In the genomic region with DNA sequence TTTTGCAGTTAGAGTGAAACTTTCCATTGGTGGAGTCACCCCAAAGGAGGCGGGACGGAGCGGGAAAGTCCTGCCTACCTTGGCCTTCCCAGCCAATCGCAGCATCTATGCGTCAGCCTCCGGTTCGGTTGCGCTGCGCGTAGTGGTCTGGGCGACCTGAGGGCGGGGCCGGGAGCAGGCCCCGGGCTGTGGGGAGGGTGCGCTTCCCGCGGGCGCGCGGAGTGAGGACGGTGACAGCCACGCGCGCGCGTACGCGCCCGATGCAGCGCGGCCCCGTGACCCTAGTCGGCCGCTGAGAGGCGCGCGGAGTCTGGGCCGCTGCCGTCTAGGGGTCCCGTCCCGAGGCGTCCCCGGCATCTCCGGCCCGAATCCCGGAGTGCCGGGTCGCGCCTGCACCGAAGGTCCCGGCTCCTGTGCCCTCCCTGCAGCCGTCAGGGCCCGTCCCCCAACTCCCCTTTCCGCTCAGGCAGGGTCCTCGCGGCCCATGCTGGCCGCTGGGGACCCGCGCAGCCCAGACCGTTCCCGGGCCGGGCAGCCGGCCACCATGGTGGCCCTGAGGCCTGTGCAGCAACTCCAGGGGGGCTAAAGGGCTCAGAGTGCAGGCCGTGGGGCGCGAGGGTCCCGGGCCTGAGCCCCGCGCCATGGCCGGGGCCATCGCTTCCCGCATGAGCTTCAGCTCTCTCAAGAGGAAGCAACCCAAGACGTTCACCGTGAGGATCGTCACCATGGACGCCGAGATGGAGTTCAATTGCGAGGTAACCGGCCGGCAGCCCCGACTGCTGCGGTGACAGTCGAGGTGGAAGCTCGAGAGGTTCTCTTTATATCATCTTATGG, we compare ENCODE assay signal across 8 cellular contexts. TPM values are rescaled to one million over a fixed set of nuclear protein-coding genes. Genes with fewer than 3 reads are reported as not detected.
DNase-seq lines count a peak whose midpoint lies in the region; ATAC-seq and TF ChIP-seq lines count a peak whose summit lies in the region.

A gene (plus strand): TSS at position 276 of the 834 bp plus-strand sequence. CDS start 366 bp downstream, at position 642.

- H3K36me3 Mint-ChIP-seq in activated T-helper 17 cell treated with anti-CD3 and anti-CD28 coated beads, Interleukin-2, amount 50 U/mL, for 72 hours (ENCODE audit: low read depth): no peaks in the 10 kb centered on the region
- H3K36me3 Mint-ChIP-seq in naive thymus-derived CD4-positive, alpha-beta T cell: peaks cover 0 to 14% (median 4%) of the 10 kb centered on the region in 5 donors
- peaks cover 4% of the 10 kb centered on the region in 2 donors for H3K36me3 Mint-ChIP-seq in stimulated activated naive B cell treated with anti-CD40 and anti-IgM and Interleukin-4, amounts not matched to agents 10 μg/mL and 1 μg/mL and 100 μg/mL, for 72 hours

- no peaks in the 10 kb centered on the region for H3K27me3 ChIP-seq in naive thymus-derived CD4-positive, alpha-beta T cell (ENCODE audit: control insufficient read depth in 2 of 2, insufficient read depth in 2 of 2, low read length in 2 of 2)

- no peaks in the 10 kb centered on the region for H3K27me3 Mint-ChIP-seq in activated T-helper 17 cell treated with anti-CD3 and anti-CD28 coated beads, Interleukin-2, amount 50 U/mL, for 72 hours
- no peaks in the 10 kb centered on the region for H3K27me3 Mint-ChIP-seq in naive thymus-derived CD4-positive, alpha-beta T cell
- H3K27me3 Mint-ChIP-seq in stimulated activated naive B cell treated with anti-CD40 and anti-IgM and Interleukin-4, amounts not matched to agents 10 μg/mL and 1 μg/mL and 100 μg/mL, for 72 hours: no peaks in the 10 kb centered on the region

- TF ChIP-seq CTCF in LNCAP (IDR thresholded peaks at IDR 0.05) (peak; percentile 7; the same call in 1 of the 2 replicates), RWPE1 (conservative IDR thresholded peaks at IDR 0.05; ENCODE audit: low read depth) (no peak)

- peak within 1 kb of the TSS; percentile 83 for H3K27ac ChIP-seq in RWPE1
- H3K27ac ChIP-seq in naive thymus-derived CD4-positive, alpha-beta T cell (ENCODE audit: low read depth, low read length): peak within 1 kb of the TSS; percentile 91

- POLR2A ChIA-PET in RWPE1 (lab: Yijun Ruan, JAX; ENCODE audit: low non-redundant PET): interaction anchor here (0.6 to 0.9 kb wide), 2 partner anchors 12 to 389 kb away, joined by 3 read pairs; no protein-coding TSS in a partner anchor
- POLR2A ChIA-PET in naive thymus-derived CD4-positive, alpha-beta T cell (lab: Charles Lee): interaction anchor here (1.0 to 2.7 kb wide), 7 partner anchors 10 to 479 kb away, joined by 3 to 27 read pairs (median 4); a partner anchor contains a TSS

- peaks cover 11 to 16% of the 10 kb centered on the region in 2 donors for H3K4me1 ChIP-seq in naive thymus-derived CD4-positive, alpha-beta T cell (ENCODE audit: control insufficient read depth in 2 of 2, insufficient read depth in 2 of 2, low read length in 2 of 2)

- peak within 1 kb of the TSS; percentile 92 for H3K4me3 ChIP-seq in naive thymus-derived CD4-positive, alpha-beta T cell (ENCODE audit: low read length)

- H3K27ac Mint-ChIP-seq in activated T-helper 17 cell treated with anti-CD3 and anti-CD28 coated beads, Interleukin-2, amount 50 U/mL, for 72 hours: peak within 1 kb of the TSS; percentile 89
- peak within 1 kb of the TSS; percentile 91 to 99 (median 98) for H3K27ac Mint-ChIP-seq in naive thymus-derived CD4-positive, alpha-beta T cell
- H3K27ac Mint-ChIP-seq in stimulated activated naive B cell treated with anti-CD40 and anti-IgM and Interleukin-4, amounts not matched to agents 10 μg/mL and 1 μg/mL and 100 μg/mL, for 72 hours: peak within 1 kb of the TSS; percentile 97

- DNase-seq in EL: peak; percentile 100
- DNase-seq in GOT3 (lab: John Stamatoyannopoulos, UW): peak; percentile 97
- peak; percentile 95 for DNase-seq in RWPE1 (ENCODE audit: low spot score)
- peak; percentile 99 for DNase-seq in fibroblast of gingiva (ENCODE audit: low read depth)
- peak; percentile 96 to 99 (median 98) for DNase-seq in naive thymus-derived CD4-positive, alpha-beta T cell
- peak; percentile 99 for DNase-seq in stimulated activated naive B cell treated with anti-CD40 and anti-IgM and Interleukin-4, amounts not matched to agents 10 μg/mL and 1 μg/mL and 100 μg/mL, for 72 hours

- H3K4me1 Mint-ChIP-seq in activated T-helper 17 cell treated with anti-CD3 and anti-CD28 coated beads, Interleukin-2, amount 50 U/mL, for 72 hours: no peaks in the 10 kb centered on the region
- peaks cover 13 to 41% (median 29%) of the 10 kb centered on the region in 7 donors for H3K4me1 Mint-ChIP-seq in naive thymus-derived CD4-positive, alpha-beta T cell
- H3K4me1 Mint-ChIP-seq in stimulated activated naive B cell treated with anti-CD40 and anti-IgM and Interleukin-4, amounts not matched to agents 10 μg/mL and 1 μg/mL and 100 μg/mL, for 72 hours: peaks cover 6 to 10% of the 10 kb centered on the region in 2 donors

- CTCF ChIA-PET in RWPE1 (lab: Yijun Ruan, JAX): interaction anchor here (0.6 kb wide), 1 partner anchor 1545 kb away, joined by 3 read pairs; no protein-coding TSS in a partner anchor
- CTCF ChIA-PET in naive thymus-derived CD4-positive, alpha-beta T cell (lab: Charles Lee): interaction anchor here (0.7 to 1.9 kb wide), 7 partner anchors 15 to 33 kb away, joined by 3 to 6 read pairs (median 3); no protein-coding TSS in a partner anchor

- peak within 1 kb of the TSS; percentile 92 for H3K4me3 Mint-ChIP-seq in activated T-helper 17 cell treated with anti-CD3 and anti-CD28 coated beads, Interleukin-2, amount 50 U/mL, for 72 hours
- H3K4me3 Mint-ChIP-seq in naive thymus-derived CD4-positive, alpha-beta T cell: peak within 1 kb of the TSS; percentile 85 to 98 (median 96)
- H3K4me3 Mint-ChIP-seq in stimulated activated naive B cell treated with anti-CD40 and anti-IgM and Interleukin-4, amounts not matched to agents 10 μg/mL and 1 μg/mL and 100 μg/mL, for 72 hours: peak within 1 kb of the TSS; percentile 88 to 95

- ATAC-seq in activated T-helper 17 cell treated with anti-CD3 and anti-CD28 coated beads, Interleukin-2, amount 50 U/mL, for 72 hours (replicated peaks): peak; percentile 98
- peak; percentile 98 for ATAC-seq in naive thymus-derived CD4-positive, alpha-beta T cell
- peak; percentile 95 to 97 for ATAC-seq in stimulated activated naive B cell treated with anti-CD40 and anti-IgM and Interleukin-4, amounts not matched to agents 10 μg/mL and 1 μg/mL and 100 μg/mL, for 72 hours (replicated peaks)

- H3K9me3 ChIP-seq in naive thymus-derived CD4-positive, alpha-beta T cell (ENCODE audit: control insufficient read depth in 2 of 3, low read length in 3 of 3): no peaks in the 10 kb centered on the region

- peaks cover 0 to 3% (median 0%) of the 10 kb centered on the region in 3 experiments for H3K36me3 ChIP-seq in naive thymus-derived CD4-positive, alpha-beta T cell (ENCODE audit: control insufficient read depth in 2 of 3, insufficient read depth in 3 of 3, low read length in 3 of 3)

- intact Hi-C loops in naive thymus-derived CD4-positive, alpha-beta T cell (cut with micrococcal nuclease): loop anchor here (1.0 to 10.0 kb wide), 14 partner anchors 13 to 1741 kb away; a partner anchor contains a TSS

- no peaks in the 10 kb centered on the region for H3K9me3 Mint-ChIP-seq in activated T-helper 17 cell treated with anti-CD3 and anti-CD28 coated beads, Interleukin-2, amount 50 U/mL, for 72 hours
- no peaks in the 10 kb centered on the region for H3K9me3 Mint-ChIP-seq in naive thymus-derived CD4-positive, alpha-beta T cell
- no peaks in the 10 kb centered on the region for H3K9me3 Mint-ChIP-seq in stimulated activated naive B cell treated with anti-CD40 and anti-IgM and Interleukin-4, amounts not matched to agents 10 μg/mL and 1 μg/mL and 100 μg/mL, for 72 hours

RNA-seq across cellular contexts. Expression of the gene that starts here (rescaled TPM):
- total RNA-seq in activated T-helper 17 cell treated with anti-CD3 and anti-CD28 coated beads, Interleukin-2, amount 50 U/mL, for 72 hours: 10 to 100 TPM; 28.5 to 59.9 TPM
- total RNA-seq in naive thymus-derived CD4-positive, alpha-beta T cell: 10 to 100 TPM; 27.6 to 56.3 (median 28.3) TPM
- 10 to 100 TPM; 15.6 to 23.1 TPM for polyA plus RNA-seq in naive thymus-derived CD4-positive, alpha-beta T cell

Comparison
In these comparisons a context has a peak if more than half of its experiments do, and no peak if none do; other contexts are left out.
1. Peak in every context shown above with its lines: DNase-seq, ATAC-seq, H3K4me3 ChIP-seq and H3K27ac ChIP-seq.